ENCODE assay signal across 8 cellular contexts in genomic region chr21:5153842-5154640, GRCh38.
DNase-seq lines count a peak whose midpoint lies in the region; ATAC-seq, FAIRE-seq and TF ChIP-seq lines count a peak whose summit lies in the region.
"Not testable (repeated sequence)": the region's sequence is repeated elsewhere in the genome, so short reads cannot be mapped to it uniquely, and the experiment has no call there.

No MANE protein-coding gene starts in this region.

- no CpG with 5 or more reads among the region's 69 CpGs for WGBS in esophagus muscularis mucosa
- no CpG with 5 or more reads among the region's 69 CpGs for WGBS in suprapubic skin

- H3K9me3 ChIP-seq in SJSA1 (replicated peaks); esophagus muscularis mucosa; kidney (ENCODE audit: control insufficient read depth in 1 of 2, low read length in 2 of 2); suprapubic skin: not testable (repeated sequence)

- not testable (repeated sequence) for H3K4me1 Mint-ChIP-seq in activated naive CD8-positive, alpha-beta T cell treated with anti-CD3 and anti-CD28 coated beads, Interleukin-2, amount 50 U/mL, for 24 hours

- not testable (repeated sequence) for TF ChIP-seq CTCF in esophagus muscularis mucosa (IDR thresholded peaks at IDR 0.05); kidney (IDR thresholded peaks at IDR 0.05; ENCODE audit: borderline replicate concordance, extremely low read depth, insufficient read depth); omental fat pad (IDR thresholded peaks at IDR 0.05); suprapubic skin (IDR thresholded peaks at IDR 0.05)

- H3K36me3 Mint-ChIP-seq in activated naive CD8-positive, alpha-beta T cell treated with anti-CD3 and anti-CD28 coated beads, Interleukin-2, amount 50 U/mL, for 24 hours (ENCODE audit: low read depth): not testable (repeated sequence)

- H3K27me3 Mint-ChIP-seq in activated naive CD8-positive, alpha-beta T cell treated with anti-CD3 and anti-CD28 coated beads, Interleukin-2, amount 50 U/mL, for 24 hours: not testable (repeated sequence)

- H3K4me3 ChIP-seq in SJSA1 (peak overlapping the region; percentile 20; the same call in 1 of the 2 replicates), esophagus muscularis mucosa (peak overlapping the region; percentile 34 to 63 (median 52)), suprapubic skin (peak overlapping the region; percentile 46)
- not testable (repeated sequence) for H3K4me3 ChIP-seq in kidney (ENCODE audit: low read length in 2 of 2)

- H3K27ac Mint-ChIP-seq in activated naive CD8-positive, alpha-beta T cell treated with anti-CD3 and anti-CD28 coated beads, Interleukin-2, amount 50 U/mL, for 24 hours: not testable (repeated sequence)

- H3K4me1 ChIP-seq in SJSA1 (replicated peaks); esophagus muscularis mucosa; kidney (ENCODE audit: control insufficient read depth in 1 of 2, insufficient read depth in 1 of 2, low read depth in 1 of 2, low read length in 2 of 2); suprapubic skin: not testable (repeated sequence)

- not testable (repeated sequence) for H3K4me3 Mint-ChIP-seq in activated naive CD8-positive, alpha-beta T cell treated with anti-CD3 and anti-CD28 coated beads, Interleukin-2, amount 50 U/mL, for 24 hours

- not testable (repeated sequence) for H3K27me3 ChIP-seq in SJSA1 (replicated peaks); esophagus muscularis mucosa; suprapubic skin

- intact Hi-C loops in esophagus muscularis mucosa (cut with DNase I); kidney (cut with DNase I): not testable (repeated sequence)

- ATAC-seq in GM18867 (IDR thresholded peaks at IDR 0.05; ENCODE audit: unreplicated experiment): peak; percentile 11
- peak; percentile 16 for ATAC-seq in HG03066 (IDR thresholded peaks at IDR 0.05; ENCODE audit: low read depth, unreplicated experiment)
- peak; percentile 25 for ATAC-seq in activated naive CD8-positive, alpha-beta T cell treated with anti-CD3 and anti-CD28 coated beads, Interleukin-2, amount 50 U/mL, for 24 hours
- peak; percentile 14 for ATAC-seq in omental fat pad (ENCODE audit: low FRiP score)

- not testable (repeated sequence) for TF ChIP-seq POLR2A in esophagus muscularis mucosa (IDR thresholded peaks at IDR 0.05; ENCODE audit: low read depth); suprapubic skin (IDR thresholded peaks at IDR 0.05)

- H3K36me3 ChIP-seq in SJSA1; esophagus muscularis mucosa; kidney (ENCODE audit: control insufficient read depth in 1 of 2, insufficient read depth in 2 of 2, low read length in 2 of 2); suprapubic skin: not testable (repeated sequence)

- not testable (repeated sequence) for TF ChIP-seq EP300 in esophagus muscularis mucosa (IDR thresholded peaks at IDR 0.05); suprapubic skin (IDR thresholded peaks at IDR 0.05)

- H3K27ac ChIP-seq in SJSA1; kidney (ENCODE audit: low read depth in 2 of 2, low read length in 2 of 2); suprapubic skin: not testable (repeated sequence)
- peak overlapping the region in 2 of 4 donors; percentile 66 to 73 for H3K27ac ChIP-seq in esophagus muscularis mucosa (replicated peaks in 1 of 4)

- not testable (repeated sequence) for DNase-seq in SJSA1 (ENCODE audit: low read depth in 1 of 2, low spot score in 2 of 2); activated naive CD8-positive, alpha-beta T cell treated with anti-CD3 and anti-CD28 coated beads, Interleukin-2, amount 50 U/mL, for 24 hours; esophagus muscularis mucosa (ENCODE audit: extremely low spot score); omental fat pad (ENCODE audit: low spot score)
- peak; percentile 70 for DNase-seq in kidney
- DNase-seq in suprapubic skin (ENCODE audit: low spot score in 2 of 2): peak in 1 of 2 donors; percentile 67

- not testable (repeated sequence) for H3K9me3 Mint-ChIP-seq in activated naive CD8-positive, alpha-beta T cell treated with anti-CD3 and anti-CD28 coated beads, Interleukin-2, amount 50 U/mL, for 24 hours

- not testable (repeated sequence) for FAIRE-seq in kidney (lab: Jason Lieb, UNC)

- H3K9ac ChIP-seq in kidney (ENCODE audit: low read length in 2 of 2): not testable (repeated sequence)
